11 cellular contexts compared by ENCODE assay signal in genomic region chrX:38103857-38104812, GRCh38.
DNase-seq lines count a peak whose midpoint lies in the region; ATAC-seq and TF ChIP-seq lines count a peak whose summit lies in the region.
"Had no signal": no experiment of that assay in that cellular context is flagged by ENCODE, and none has a peak within 500 bp of the region (broad histone marks: within the 10 kb centered on the region; RNA-seq: fewer than 3 reads in every experiment).

No MANE protein-coding gene starts in this region.

- ATAC-seq in GM18909 (IDR thresholded peaks at IDR 0.05; ENCODE audit: poor library complexity, unreplicated experiment), result peak; percentile 91
- ATAC-seq in GM21786 (IDR thresholded peaks at IDR 0.05; ENCODE audit: unreplicated experiment), result peak; percentile 86
- ATAC-seq in HG03378 (IDR thresholded peaks at IDR 0.05; ENCODE audit: unreplicated experiment), result peak; percentile 89
- ATAC-seq in left lobe of liver, result peak; percentile 63
- no peak for ATAC-seq in heart left ventricle
- no peak for ATAC-seq in HG02759 (IDR thresholded peaks at IDR 0.05; ENCODE audit: unreplicated experiment)

- H3K4me3 ChIP-seq in heart left ventricle, result no peak overlapping the region
- H3K4me3 ChIP-seq: PC-9 had no signal

- no peak for TF ChIP-seq POLR2A in heart left ventricle (IDR thresholded peaks at IDR 0.05)

- DNase-seq in left lobe of liver (ENCODE audit: low spot score) (no peak), heart left ventricle (no peak), mucosa of gallbladder (ENCODE audit: low spot score) (no peak)
- DNase-seq: HCEC 1CT, NCI-H1417 treated with DMSO at 0.1 percent for 48 hours, PC-9 had no signal

- H3K36me3 ChIP-seq in heart left ventricle, result no peaks in the 10 kb centered on the region

- no peaks in the 10 kb centered on the region for H3K27me3 ChIP-seq in heart left ventricle

- H3K4me1 ChIP-seq in heart left ventricle, result no peaks in the 10 kb centered on the region

- H3K9me3 ChIP-seq in heart left ventricle, result peaks cover 0 to 14% (median under 1%) of the 10 kb centered on the region in 12 donors

- 76 to 93% (median 87%) methylated on average over 5 of the region's 5 CpGs for WGBS in heart left ventricle, 4 donors

- H3K27ac ChIP-seq in heart left ventricle, result no peak overlapping the region
- H3K27ac ChIP-seq: PC-9, VCaP had no signal

- intact Hi-C loops in heart left ventricle (cut with DNase I), result no loop called here

- no peak for TF ChIP-seq CTCF in heart left ventricle (IDR thresholded peaks at IDR 0.05)

Comparison
In these comparisons a context has a peak if more than half of its experiments do, and no peak if none do; other contexts are left out.
1. ATAC-seq: peak in GM18909 (single experiment), GM21786 (single experiment), HG03378 (single experiment) and left lobe of liver (single experiment); none in heart left ventricle (0 of 4) and HG02759 (single experiment).